In genomic region chr7:98165827-98166667, GRCh38 we compare ENCODE assay signal across 8 cellular contexts. TPM values are rescaled to one million over a fixed set of nuclear protein-coding genes. Genes with fewer than 3 reads are reported as not detected.
DNase-seq lines count a peak whose midpoint lies in the region; ATAC-seq, FAIRE-seq and TF ChIP-seq lines count a peak whose summit lies in the region.

No MANE protein-coding gene starts in this region.

- CTCF ChIA-PET in activated CD4-positive, alpha-beta T cell treated with anti-CD3 and anti-CD28 coated beads, Interleukin-2, amount 10 ng/mL, durations not matched to agents 7 days and 5 days (lab: Charles Lee): interaction anchor here (0.5 to 5.7 kb wide), 9 partner anchors 22 to 1400 kb away, joined by 3 to 29 read pairs (median 4); no protein-coding TSS in a partner anchor

- no peak overlapping the region for H3K27ac Mint-ChIP-seq in activated CD4-positive, alpha-beta T cell treated with anti-CD3 and anti-CD28 coated beads, Interleukin-2, amount 10 ng/mL, durations not matched to agents 7 days and 5 days
- no peak overlapping the region for H3K27ac Mint-ChIP-seq in nephron progenitor cell

- H3K9me3 Mint-ChIP-seq in activated CD4-positive, alpha-beta T cell treated with anti-CD3 and anti-CD28 coated beads, Interleukin-2, amount 10 ng/mL, durations not matched to agents 7 days and 5 days: no peaks in the 10 kb centered on the region
- H3K9me3 Mint-ChIP-seq in nephron progenitor cell: no peaks in the 10 kb centered on the region

- DNase-seq in AG10803 (ENCODE audit: low read depth) (peak; percentile 5), NCI-H1105 treated with DMSO at 0.1 percent for 48 hours (lab: John Stamatoyannopoulos, UW) (peak; percentile 20), erythroblast (lab: John Stamatoyannopoulos, UW) (peak; percentile 10 to 49), nephron progenitor cell (peak; percentile 53), urothelium cell line (ENCODE audit: low spot score) (peak; percentile 44)
- peak; percentile 67 for DNase-seq in activated CD4-positive, alpha-beta T cell treated with anti-CD3 and anti-CD28 coated beads, Interleukin-2, amount 10 ng/mL, durations not matched to agents 7 days and 5 days

- POLR2A ChIA-PET in activated CD4-positive, alpha-beta T cell treated with anti-CD3 and anti-CD28 coated beads, Interleukin-2, amount 10 ng/mL, durations not matched to agents 7 days and 5 days (lab: Charles Lee): no interaction called here

- H3K36me3 Mint-ChIP-seq in activated CD4-positive, alpha-beta T cell treated with anti-CD3 and anti-CD28 coated beads, Interleukin-2, amount 10 ng/mL, durations not matched to agents 7 days and 5 days (ENCODE audit: low read depth): no peaks in the 10 kb centered on the region
- H3K36me3 Mint-ChIP-seq in nephron progenitor cell (ENCODE audit: low read depth): no peaks in the 10 kb centered on the region

- H3K27me3 Mint-ChIP-seq in activated CD4-positive, alpha-beta T cell treated with anti-CD3 and anti-CD28 coated beads, Interleukin-2, amount 10 ng/mL, durations not matched to agents 7 days and 5 days: no peaks in the 10 kb centered on the region
- H3K27me3 Mint-ChIP-seq in nephron progenitor cell (ENCODE audit: low read depth, poor library complexity): no peaks in the 10 kb centered on the region

- no peak for TF ChIP-seq POLR2A in erythroblast (IDR thresholded peaks at IDR 0.05; ENCODE audit: low read length)

- H3K4me3 ChIP-seq in AG10803 (ENCODE audit: low read length): no peak overlapping the region

- peaks cover 8% of the 10 kb centered on the region for H3K4me1 Mint-ChIP-seq in activated CD4-positive, alpha-beta T cell treated with anti-CD3 and anti-CD28 coated beads, Interleukin-2, amount 10 ng/mL, durations not matched to agents 7 days and 5 days
- H3K4me1 Mint-ChIP-seq in nephron progenitor cell: peaks cover 13% of the 10 kb centered on the region

- ATAC-seq in GM19351 (IDR thresholded peaks at IDR 0.05; ENCODE audit: unreplicated experiment) (peak; percentile 60), GM21515 (IDR thresholded peaks at IDR 0.05; ENCODE audit: unreplicated experiment) (no peak)

- FAIRE-seq in urothelium cell line (lab: Jason Lieb, UNC): no peak

- peak; percentile 44 for TF ChIP-seq CTCF in AG10803 (conservative IDR thresholded peaks at IDR 0.05; ENCODE audit: low read length)
- peak; percentile 55 for TF ChIP-seq CTCF in nephron progenitor cell (IDR thresholded peaks at IDR 0.05)

- no peak overlapping the region for H3K4me3 Mint-ChIP-seq in activated CD4-positive, alpha-beta T cell treated with anti-CD3 and anti-CD28 coated beads, Interleukin-2, amount 10 ng/mL, durations not matched to agents 7 days and 5 days
- H3K4me3 Mint-ChIP-seq in nephron progenitor cell: no peak overlapping the region

RNA-seq across cellular contexts. Expression of gene BHLHA15, which starts 45.2 kb away (rescaled TPM):
- total RNA-seq in activated CD4-positive, alpha-beta T cell treated with anti-CD3 and anti-CD28 coated beads, Interleukin-2, amount 10 ng/mL, durations not matched to agents 7 days and 5 days: not detected

RNA-seq across cellular contexts. Expression of gene LMTK2, which starts 59.4 kb away (rescaled TPM):
- 10 to 100 TPM; 12.8 to 15.5 TPM for total RNA-seq in activated CD4-positive, alpha-beta T cell treated with anti-CD3 and anti-CD28 coated beads, Interleukin-2, amount 10 ng/mL, durations not matched to agents 7 days and 5 days

Comparison
In these comparisons a context has a peak if more than half of its experiments do, and no peak if none do; other contexts are left out.
1. DNase-seq: peak in every context shown above with its lines; median percentile 67 in activated CD4-positive, alpha-beta T cell treated with anti-CD3 and anti-CD28 coated beads, Interleukin-2, amount 10 ng/mL, durations not matched to agents 7 days and 5 days; 53 in nephron progenitor cell; 44 in urothelium cell line; 30 in erythroblast; 20 in NCI-H1105 treated with DMSO at 0.1 percent for 48 hours; 5 in AG10803.